ENCODE assay signal across 9 cellular contexts in the genomic region with DNA sequence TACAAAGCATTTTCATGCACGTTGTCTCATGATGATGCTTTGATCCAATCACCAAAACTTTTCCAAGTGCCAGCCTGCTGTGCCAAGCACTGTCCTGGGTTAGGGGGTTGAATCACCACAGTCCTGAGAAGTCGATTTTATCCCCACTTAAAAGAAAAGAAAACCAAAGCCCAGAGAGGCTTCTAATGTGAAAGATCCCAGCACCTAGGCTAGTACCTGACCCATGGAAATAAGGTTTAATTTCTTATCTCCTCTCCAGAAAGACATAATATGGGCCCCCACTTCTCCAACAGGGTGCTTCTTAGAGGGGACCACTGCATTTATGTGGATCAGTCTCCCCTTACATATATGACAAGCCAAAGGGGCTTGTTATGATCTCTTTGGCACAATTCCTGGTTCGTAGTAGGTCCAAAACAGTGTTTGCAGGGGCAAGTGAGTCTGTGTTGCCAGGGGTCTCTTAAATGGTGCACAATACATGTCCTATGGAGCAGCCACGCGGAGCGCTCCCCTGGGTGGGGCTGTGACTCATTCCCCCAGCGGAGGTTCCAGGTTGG. TPM values are rescaled to one million over a fixed set of nuclear protein-coding genes. Genes with fewer than 3 reads are reported as not detected.
DNase-seq lines count a peak whose midpoint lies in the region; ATAC-seq and TF ChIP-seq lines count a peak whose summit lies in the region.
"Had no signal": no experiment of that assay in that cellular context is flagged by ENCODE, and none has a peak within 500 bp of the region (broad histone marks: within the 10 kb centered on the region; RNA-seq: fewer than 3 reads in every experiment).

No MANE protein-coding gene starts in this region.

- intact Hi-C loops in heart left ventricle (cut with DNase I) (loop anchor here in 9 of 10 donors (1.0 to 5.0 kb wide), 7 partner anchors 18 to 237 kb away; a partner anchor contains a TSS), cardiac septum (cut with DNase I) (loop anchor here (1.0 kb wide), 3 partner anchors 20 to 237 kb away; a partner anchor contains a TSS), body of pancreas (cut with DNase I) (no loop called here), uterus (cut with DNase I; ENCODE audit: low total_unique reads) (loop anchor here (2.0 kb wide), 1 partner anchor 19 kb away; no protein-coding TSS in a partner anchor)

- DNase-seq in heart left ventricle (no peak), cardiac septum (ENCODE audit: low spot score) (no peak), body of pancreas (no peak), uterus (no peak), NCI-H187 treated with DMSO at 0.1 percent for 48 hours (lab: John Stamatoyannopoulos, UW) (no peak), AG08395 (ENCODE audit: low spot score) (no peak)

- TF ChIP-seq CTCF in heart left ventricle (IDR thresholded peaks at IDR 0.05), result no peak
- TF ChIP-seq CTCF in body of pancreas (IDR thresholded peaks at IDR 0.05), result no peak
- no peak for TF ChIP-seq CTCF in uterus (IDR thresholded peaks at IDR 0.05)

- no peak for ATAC-seq in heart left ventricle
- no peak for ATAC-seq in body of pancreas
- ATAC-seq in GM19463 (IDR thresholded peaks at IDR 0.05; ENCODE audit: unreplicated experiment), result no peak

- H3K27me3 ChIP-seq in heart left ventricle (no peaks in the 10 kb centered on the region), body of pancreas (no peaks in the 10 kb centered on the region), mucosa of rectum (ENCODE audit: control insufficient read depth in 2 of 2, insufficient read depth in 2 of 2, low read length in 2 of 2) (peaks cover 0 to 2% of the 10 kb centered on the region in 2 donors), uterus (no peaks in the 10 kb centered on the region)

- H3K9me3 ChIP-seq in heart left ventricle (no peaks in the 10 kb centered on the region), body of pancreas (no peaks in the 10 kb centered on the region), mucosa of rectum (ENCODE audit: control insufficient read depth in 2 of 2, low read length in 2 of 2) (no peaks in the 10 kb centered on the region), uterus (no peaks in the 10 kb centered on the region)

- H3K9ac ChIP-seq in mucosa of rectum (ENCODE audit: low read depth in 1 of 2, low read length in 2 of 2), result peak overlapping the region; percentile 48 to 49

- H3K27ac ChIP-seq in heart left ventricle, result peak overlapping the region in 11 of 12 donors; percentile 94 to 100 (median 99)
- peak overlapping the region; percentile 96 to 98 (median 96) for H3K27ac ChIP-seq in body of pancreas
- peak overlapping the region; percentile 98 for H3K27ac ChIP-seq in mucosa of rectum (ENCODE audit: low read depth in 2 of 2, low read length in 2 of 2)
- H3K27ac ChIP-seq in uterus, result peak overlapping the region; percentile 98 to 99

- TF ChIP-seq POLR2A in heart left ventricle (IDR thresholded peaks at IDR 0.05), result no peak
- no peak for TF ChIP-seq POLR2A in body of pancreas (IDR thresholded peaks at IDR 0.05)
- TF ChIP-seq POLR2A in uterus (IDR thresholded peaks at IDR 0.05), result no peak

- H3K36me3 ChIP-seq in heart left ventricle (no peaks in the 10 kb centered on the region), body of pancreas (replicated peaks in 1 of 2; ENCODE audit: insufficient read depth in 1 of 2, low read depth in 2 of 2) (no peaks in the 10 kb centered on the region), mucosa of rectum (ENCODE audit: control insufficient read depth in 2 of 2, insufficient read depth in 2 of 2, low read length in 2 of 2) (no peaks in the 10 kb centered on the region), uterus (no peaks in the 10 kb centered on the region)

- 6 to 10% (median 8%) methylated on average over 7 of the region's 7 CpGs for WGBS in heart left ventricle, 4 donors
- WGBS in body of pancreas, 2 donors, result 2% methylated on average over 6 to 7 of the region's 7 CpGs

- H3K4me1 ChIP-seq in heart left ventricle (peaks cover 3 to 50% (median 37%) of the 10 kb centered on the region in 12 donors), body of pancreas (peaks cover 46% of the 10 kb centered on the region), mucosa of rectum (ENCODE audit: control insufficient read depth in 2 of 2, insufficient read depth in 2 of 2, low read length in 2 of 2) (peaks cover 39 to 54% of the 10 kb centered on the region in 2 donors), uterus (peaks cover 0 to 22% of the 10 kb centered on the region in 2 donors)

- H3K4me3 ChIP-seq in heart left ventricle, result peak overlapping the region in 10 of 12 donors; percentile 45 to 95 (median 82)
- H3K4me3 ChIP-seq in body of pancreas, result no peak overlapping the region
- peak overlapping the region; percentile 32 to 88 for H3K4me3 ChIP-seq in mucosa of rectum (ENCODE audit: low read length in 2 of 2)
- peak overlapping the region in 1 of 2 donors; percentile 89 for H3K4me3 ChIP-seq in uterus

RNA-seq across cellular contexts. Expression of a gene that starts 1.9 kb away (rescaled TPM):
- 10 to 100 TPM; 33.4 to 80.3 (median 44.3) TPM for total RNA-seq in heart left ventricle
- 100 to 1,000 TPM in 1 of 2 donors, 10 to 100 TPM in 1; 28.0 to 102 TPM for polyA plus RNA-seq in heart left ventricle
- total RNA-seq in cardiac septum, result 41.4 TPM
- 10 to 100 TPM; 13.2 to 16.5 TPM for total RNA-seq in body of pancreas
- 100 to 1,000 TPM in 1 of 4 donors, 10 to 100 TPM in 1, 1 to 10 TPM in 2; 2.9 to 157 (median 13.7) TPM for total RNA-seq in uterus

RNA-seq across cellular contexts. Expression of a gene that starts 28.5 kb away (rescaled TPM):
- total RNA-seq in heart left ventricle, result not detected
- not detected for polyA plus RNA-seq in heart left ventricle
- not detected for total RNA-seq in cardiac septum
- total RNA-seq in body of pancreas, result not detected
- total RNA-seq in uterus, result not detected
- total RNA-seq: lung microvascular endothelial cell had no signal

RNA-seq across cellular contexts. Expression of a gene that starts 43.9 kb away (rescaled TPM):
- total RNA-seq in heart left ventricle (not detected), cardiac septum (not detected), body of pancreas (not detected), uterus (not detected)
- polyA plus RNA-seq in heart left ventricle, result not detected
- total RNA-seq: lung microvascular endothelial cell had no signal

RNA-seq across cellular contexts. Expression of a gene that starts 43.9 kb away (rescaled TPM):
- total RNA-seq in heart left ventricle (under 1 TPM in 1 of 9 donors, not detected in 8; 0.11 TPM), cardiac septum (not detected), body of pancreas (not detected), uterus (under 1 TPM in 1 of 4 donors, not detected in 3; 0.14 TPM)
- under 1 TPM; 0.25 to 0.27 TPM for polyA plus RNA-seq in heart left ventricle
- total RNA-seq: lung microvascular endothelial cell had no signal

Comparison
In these comparisons a context has a peak if more than half of its experiments do, and no peak if none do; other contexts are left out.
1. H3K4me3 ChIP-seq: peak in heart left ventricle (10 of 12) and mucosa of rectum (2 of 2); none in body of pancreas (0 of 2).
2. Peak in every context shown above with its lines, with median percentiles within 50 percentile points of each other: H3K27ac ChIP-seq.